ENCODE assay signal across 17 cellular contexts in genomic region chr1:212315184-212315583, GRCh38.
"Had no signal": no experiment of that assay in that cellular context is flagged by ENCODE, and none has a peak within 500 bp of the region (broad histone marks: within the 10 kb centered on the region; RNA-seq: fewer than 3 reads in every experiment).

No MANE protein-coding gene starts in this region.

- ATAC-seq: naive thymus-derived CD4-positive, alpha-beta T cell had no signal

- H3K36me3 ChIP-seq: esophagus muscularis mucosa, gastrocnemius medialis, neural progenitor cell, pancreas, tibial artery, upper lobe of left lung, uterus had no signal

- H3K27ac Mint-ChIP-seq: neural progenitor cell had no signal

- H3K27me3 Mint-ChIP-seq: naive thymus-derived CD4-positive, alpha-beta T cell; progenitor cell of endocrine pancreas had no signal

- H2AFZ ChIP-seq: neural progenitor cell had no signal

- H3K9me3 ChIP-seq: gastrocnemius medialis, upper lobe of left lung had no signal

- H3K27me3 ChIP-seq: esophagus muscularis mucosa, gastrocnemius medialis, heart right ventricle, neural progenitor cell, pancreas, tibial artery, upper lobe of left lung, uterus had no signal

- H3K9ac ChIP-seq: neural progenitor cell had no signal

- H3K4me3 Mint-ChIP-seq: neural progenitor cell had no signal

- H3K27ac ChIP-seq: epithelial cell of prostate, esophagus muscularis mucosa, neural progenitor cell, pancreas, tibial artery, upper lobe of left lung, uterus had no signal

- H3K4me2 ChIP-seq: neural progenitor cell had no signal

- H3K4me3 ChIP-seq: esophagus muscularis mucosa, gastrocnemius medialis, heart right ventricle, neural progenitor cell, pancreas, tibial artery, upper lobe of left lung, uterus had no signal

- DNase-seq: effector memory CD4-positive, alpha-beta T cell; gastrocnemius medialis; heart right ventricle; kidney glomerular epithelial cell; naive thymus-derived CD4-positive, alpha-beta T cell; occipital lobe; pancreas; right cardiac atrium; stimulated activated CD4-positive, alpha-beta T cell treated with anti-CD3 and anti-CD28 coated beads, Interleukin-12 subunit alpha, Interleukin-12 subunit beta, amount 100 ng/mL, for 4 hours; stimulated activated naive CD4-positive, alpha-beta T cell; tibial artery; upper lobe of left lung; uterus had no signal

- H3K4me1 ChIP-seq: uterus had no signal
